Comparison of ENCODE assay signal across 36 cellular contexts in genomic region chr10:123535386-123535785, GRCh38.
"Had no signal": no experiment of that assay in that cellular context is flagged by ENCODE, and none has a peak within 500 bp of the region (broad histone marks: within the 10 kb centered on the region; RNA-seq: fewer than 3 reads in every experiment).

No MANE protein-coding gene starts in this region.

- H3K4me3 Mint-ChIP-seq: activated B cell treated with CpG ODN at 0.5 μM for 24 hours; activated CD4-positive, alpha-beta memory T cell treated with anti-CD3 and anti-CD28 coated beads for 36 hours; activated naive CD8-positive, alpha-beta T cell treated with anti-CD3 and anti-CD28 coated beads for 36 hours; activated T-cell treated with anti-CD3 and anti-CD28 coated beads, Interleukin-2, amount 50 U/mL, for 72 hours; activated T-helper 17 cell treated with anti-CD3 and anti-CD28 coated beads, Interleukin-2, amount 50 U/mL, for 72 hours had no signal

- DNase-seq: activated B cell treated with CpG ODN at 0.5 μM for 24 hours; activated CD4-positive, alpha-beta memory T cell treated with anti-CD3 and anti-CD28 coated beads for 36 hours; activated CD4-positive, alpha-beta T cell treated with anti-CD3 and anti-CD28 coated beads for 4 hours; activated CD4-positive, alpha-beta T cell treated with anti-CD3 and anti-CD28 coated beads, Interleukin-2, amount 50 U/mL, for 1 hour; activated CD4-positive, CD25-positive, alpha-beta regulatory T cell treated with anti-CD3 and anti-CD28 coated beads, Interleukin-2, amount 50 U/mL, for 72 hours; activated effector memory CD4-positive, alpha-beta T cell treated with anti-CD3 and anti-CD28 coated beads, Interleukin-2, amount 50 U/mL, for 16 hours; activated naive CD4-positive, alpha-beta T cell; activated naive CD4-positive, alpha-beta T cell treated with anti-CD3 and anti-CD28 coated beads, Interleukin-2, amount 50 U/mL, for 16 hours; activated naive CD8-positive, alpha-beta T cell treated with anti-CD3 and anti-CD28 coated beads for 36 hours; activated T-cell treated with anti-CD3 and anti-CD28 coated beads, Interleukin-2, amount 50 U/mL, for 1 hour; activated T-cell treated with anti-CD3 and anti-CD28 coated beads, Interleukin-2, amount 50 U/mL, for 72 hours; amniotic stem cell; aorta; brain microvascular endothelial cell; central memory CD4-positive, alpha-beta T cell; Kasumi-1; KG1; MG63; NCI-H1048; NCI-H1105 treated with DMSO at 0.1 percent for 48 hours; NCI-H1436; NCI-H1694; NCI-H1930; NCI-H2081 treated with DMSO at 0.1 percent for 48 hours; NCI-H345; NCI-H524 treated with DMSO at 0.1 percent for 48 hours; RPMI8226; SHP77 treated with DMSO at 0.1 percent for 48 hours; SK-N-SH; T-helper 1 cell; T-helper 2 cell; T-helper 9 cell had no signal

- ATAC-seq: activated T-cell treated with anti-CD3 and anti-CD28 coated beads, Interleukin-2, amount 50 U/mL, for 72 hours; activated T-helper 17 cell treated with anti-CD3 and anti-CD28 coated beads, Interleukin-2, amount 50 U/mL, for 72 hours; Panc1 had no signal

- H3K27ac ChIP-seq: brain microvascular endothelial cell, SJSA1, VCaP had no signal

- H3K27ac Mint-ChIP-seq: activated B cell treated with CpG ODN at 0.5 μM for 24 hours; activated CD4-positive, alpha-beta memory T cell treated with anti-CD3 and anti-CD28 coated beads for 36 hours; activated naive CD8-positive, alpha-beta T cell treated with anti-CD3 and anti-CD28 coated beads for 36 hours; activated T-cell treated with anti-CD3 and anti-CD28 coated beads, Interleukin-2, amount 50 U/mL, for 72 hours; activated T-helper 17 cell treated with anti-CD3 and anti-CD28 coated beads, Interleukin-2, amount 50 U/mL, for 72 hours had no signal

- H3K4me1 Mint-ChIP-seq: activated naive CD8-positive, alpha-beta T cell treated with anti-CD3 and anti-CD28 coated beads for 36 hours; activated T-helper 17 cell treated with anti-CD3 and anti-CD28 coated beads, Interleukin-2, amount 50 U/mL, for 72 hours had no signal

- H3K9me3 Mint-ChIP-seq: activated B cell treated with CpG ODN at 0.5 μM for 24 hours had no signal

- H3K36me3 Mint-ChIP-seq: activated CD4-positive, alpha-beta memory T cell treated with anti-CD3 and anti-CD28 coated beads for 36 hours had no signal

- H3K4me1 ChIP-seq: SJSA1 had no signal

- H3K27me3 ChIP-seq: brain microvascular endothelial cell, MG63, SJSA1 had no signal

- H3K9me3 ChIP-seq: MG63, SJSA1, SK-N-SH had no signal

- H3K36me3 ChIP-seq: brain microvascular endothelial cell, MG63, SJSA1 had no signal

- H3K4me3 ChIP-seq: MG63, SJSA1 had no signal

- H3K27me3 Mint-ChIP-seq: activated B cell treated with CpG ODN at 0.5 μM for 24 hours had no signal
